1 cellular context compared by ENCODE assay signal in the genomic region with DNA sequence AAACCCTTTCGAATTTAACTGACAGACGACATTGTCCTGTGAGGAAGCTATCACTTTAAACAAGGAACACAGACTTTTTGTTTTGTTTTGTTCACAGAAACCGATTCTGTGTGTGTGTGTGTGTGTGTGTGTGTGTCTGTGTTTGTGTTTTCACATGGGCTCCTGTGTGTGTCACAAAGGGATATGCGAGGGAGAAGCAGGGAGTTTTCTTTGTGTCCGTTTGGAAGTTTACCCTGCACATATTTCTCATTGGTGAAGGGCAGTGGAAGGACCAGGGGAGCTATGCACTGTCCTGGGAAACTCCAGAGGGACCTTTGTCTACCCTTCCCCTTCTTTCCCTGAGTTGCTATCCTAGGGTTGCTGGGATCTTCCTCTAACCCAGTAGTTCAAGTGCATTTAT.
TF ChIP-seq lines count a peak whose summit lies in the region.

No MANE protein-coding gene starts in this region.

TF ChIP-seq in HEK293, 187 proteins besides CTCF, POLR2A, EP300 and RAD21 (continued from another document):
- peak; percentile 69 for TF ChIP-seq ZNF16 (tag by site-specific recombination; IDR thresholded peaks at IDR 0.05; ENCODE audit: low read depth)
- no peak for TF ChIP-seq ZNF626 (tag by site-specific recombination; IDR thresholded peaks at IDR 0.05)
- TF ChIP-seq ZNF366 (tag by site-specific recombination; conservative IDR thresholded peaks at IDR 0.05), result 0 out of 2 replicates have a peak, but pooled peaks have one; percentile 26
- TF ChIP-seq, protein P1, sequence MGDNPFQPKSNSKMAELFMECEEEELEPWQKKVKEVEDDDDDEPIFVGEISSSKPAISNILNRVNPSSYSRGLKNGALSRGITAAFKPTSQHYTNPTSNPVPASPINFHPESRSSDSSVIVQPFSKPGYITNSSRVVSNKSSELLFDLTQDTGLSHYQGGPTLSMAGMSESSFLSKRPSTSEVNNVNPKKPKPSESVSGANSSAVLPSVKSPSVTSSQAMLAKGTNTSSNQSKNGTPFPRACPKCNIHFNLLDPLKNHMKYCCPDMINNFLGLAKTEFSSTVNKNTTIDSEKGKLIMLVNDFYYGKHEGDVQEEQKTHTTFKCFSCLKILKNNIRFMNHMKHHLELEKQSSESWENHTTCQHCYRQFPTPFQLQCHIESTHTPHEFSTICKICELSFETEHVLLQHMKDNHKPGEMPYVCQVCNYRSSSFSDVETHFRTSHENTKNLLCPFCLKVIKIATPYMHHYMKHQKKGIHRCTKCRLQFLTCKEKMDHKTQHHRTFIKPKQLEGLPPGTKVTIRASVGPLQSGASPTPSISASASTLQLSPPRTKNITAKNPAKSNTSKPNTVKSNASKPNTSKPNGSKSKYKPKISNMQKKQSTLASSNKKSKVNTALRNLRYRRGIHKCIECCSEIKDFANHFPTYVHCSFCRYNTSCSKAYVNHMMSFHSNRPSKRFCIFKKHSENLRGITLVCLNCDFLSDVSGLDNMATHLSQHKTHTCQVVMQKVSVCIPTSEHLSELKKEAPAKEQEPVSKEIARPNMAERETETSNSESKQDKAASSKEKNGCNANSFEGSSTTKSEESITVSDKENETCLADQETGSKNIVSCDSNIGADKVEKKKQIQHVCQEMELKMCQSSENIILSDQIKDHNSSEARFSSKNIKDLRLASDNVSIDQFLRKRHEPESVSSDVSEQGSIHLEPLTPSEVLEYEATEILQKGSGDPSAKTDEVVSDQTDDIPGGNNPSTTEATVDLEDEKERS (tag by site-specific recombination; IDR thresholded peaks at IDR 0.05), result no peak
- TF ChIP-seq ZBTB48 (tag by site-specific recombination; IDR thresholded peaks at IDR 0.05), result peak; percentile 64
- TF ChIP-seq ZNF830 (tag by site-specific recombination; IDR thresholded peaks at IDR 0.05; ENCODE audit: low read depth), result no peak
- TF ChIP-seq ZNF350 (tag by site-specific recombination; IDR thresholded peaks at IDR 0.05), result no peak
- TF ChIP-seq ZNF707 (tag by site-specific recombination; IDR thresholded peaks at IDR 0.05), result no peak
- TF ChIP-seq RBAK (tag by site-specific recombination; IDR thresholded peaks at IDR 0.05), result no peak
- TF ChIP-seq, protein P2, sequence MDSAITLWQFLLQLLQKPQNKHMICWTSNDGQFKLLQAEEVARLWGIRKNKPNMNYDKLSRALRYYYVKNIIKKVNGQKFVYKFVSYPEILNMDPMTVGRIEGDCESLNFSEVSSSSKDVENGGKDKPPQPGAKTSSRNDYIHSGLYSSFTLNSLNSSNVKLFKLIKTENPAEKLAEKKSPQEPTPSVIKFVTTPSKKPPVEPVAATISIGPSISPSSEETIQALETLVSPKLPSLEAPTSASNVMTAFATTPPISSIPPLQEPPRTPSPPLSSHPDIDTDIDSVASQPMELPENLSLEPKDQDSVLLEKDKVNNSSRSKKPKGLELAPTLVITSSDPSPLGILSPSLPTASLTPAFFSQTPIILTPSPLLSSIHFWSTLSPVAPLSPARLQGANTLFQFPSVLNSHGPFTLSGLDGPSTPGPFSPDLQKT (IDR thresholded peaks at IDR 0.05; ENCODE audit: borderline replicate concordance, low read depth, low read length), result no peak
- TF ChIP-seq, protein P3, sequence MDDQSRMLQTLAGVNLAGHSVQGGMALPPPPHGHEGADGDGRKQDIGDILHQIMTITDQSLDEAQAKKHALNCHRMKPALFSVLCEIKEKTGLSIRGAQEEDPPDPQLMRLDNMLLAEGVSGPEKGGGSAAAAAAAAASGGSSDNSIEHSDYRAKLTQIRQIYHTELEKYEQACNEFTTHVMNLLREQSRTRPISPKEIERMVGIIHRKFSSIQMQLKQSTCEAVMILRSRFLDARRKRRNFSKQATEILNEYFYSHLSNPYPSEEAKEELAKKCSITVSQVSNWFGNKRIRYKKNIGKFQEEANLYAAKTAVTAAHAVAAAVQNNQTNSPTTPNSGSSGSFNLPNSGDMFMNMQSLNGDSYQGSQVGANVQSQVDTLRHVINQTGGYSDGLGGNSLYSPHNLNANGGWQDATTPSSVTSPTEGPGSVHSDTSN (CRISPR knock-in tag; IDR thresholded peaks at IDR 0.05), result no peak
- TF ChIP-seq, protein P4, sequence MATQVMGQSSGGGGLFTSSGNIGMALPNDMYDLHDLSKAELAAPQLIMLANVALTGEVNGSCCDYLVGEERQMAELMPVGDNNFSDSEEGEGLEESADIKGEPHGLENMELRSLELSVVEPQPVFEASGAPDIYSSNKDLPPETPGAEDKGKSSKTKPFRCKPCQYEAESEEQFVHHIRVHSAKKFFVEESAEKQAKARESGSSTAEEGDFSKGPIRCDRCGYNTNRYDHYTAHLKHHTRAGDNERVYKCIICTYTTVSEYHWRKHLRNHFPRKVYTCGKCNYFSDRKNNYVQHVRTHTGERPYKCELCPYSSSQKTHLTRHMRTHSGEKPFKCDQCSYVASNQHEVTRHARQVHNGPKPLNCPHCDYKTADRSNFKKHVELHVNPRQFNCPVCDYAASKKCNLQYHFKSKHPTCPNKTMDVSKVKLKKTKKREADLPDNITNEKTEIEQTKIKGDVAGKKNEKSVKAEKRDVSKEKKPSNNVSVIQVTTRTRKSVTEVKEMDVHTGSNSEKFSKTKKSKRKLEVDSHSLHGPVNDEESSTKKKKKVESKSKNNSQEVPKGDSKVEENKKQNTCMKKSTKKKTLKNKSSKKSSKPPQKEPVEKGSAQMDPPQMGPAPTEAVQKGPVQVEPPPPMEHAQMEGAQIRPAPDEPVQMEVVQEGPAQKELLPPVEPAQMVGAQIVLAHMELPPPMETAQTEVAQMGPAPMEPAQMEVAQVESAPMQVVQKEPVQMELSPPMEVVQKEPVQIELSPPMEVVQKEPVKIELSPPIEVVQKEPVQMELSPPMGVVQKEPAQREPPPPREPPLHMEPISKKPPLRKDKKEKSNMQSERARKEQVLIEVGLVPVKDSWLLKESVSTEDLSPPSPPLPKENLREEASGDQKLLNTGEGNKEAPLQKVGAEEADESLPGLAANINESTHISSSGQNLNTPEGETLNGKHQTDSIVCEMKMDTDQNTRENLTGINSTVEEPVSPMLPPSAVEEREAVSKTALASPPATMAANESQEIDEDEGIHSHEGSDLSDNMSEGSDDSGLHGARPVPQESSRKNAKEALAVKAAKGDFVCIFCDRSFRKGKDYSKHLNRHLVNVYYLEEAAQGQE (tag by site-specific recombination; IDR thresholded peaks at IDR 0.05), result no peak
- TF ChIP-seq, protein P5, sequence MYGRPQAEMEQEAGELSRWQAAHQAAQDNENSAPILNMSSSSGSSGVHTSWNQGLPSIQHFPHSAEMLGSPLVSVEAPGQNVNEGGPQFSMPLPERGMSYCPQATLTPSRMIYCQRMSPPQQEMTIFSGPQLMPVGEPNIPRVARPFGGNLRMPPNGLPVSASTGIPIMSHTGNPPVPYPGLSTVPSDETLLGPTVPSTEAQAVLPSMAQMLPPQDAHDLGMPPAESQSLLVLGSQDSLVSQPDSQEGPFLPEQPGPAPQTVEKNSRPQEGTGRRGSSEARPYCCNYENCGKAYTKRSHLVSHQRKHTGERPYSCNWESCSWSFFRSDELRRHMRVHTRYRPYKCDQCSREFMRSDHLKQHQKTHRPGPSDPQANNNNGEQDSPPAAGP (tag by site-specific recombination; IDR thresholded peaks at IDR 0.05), result 0 out of 2 replicates have a peak, but pooled peaks have one; percentile 19
- TF ChIP-seq ZFP69B (tag by site-specific recombination; IDR thresholded peaks at IDR 0.05), result peak; percentile 48
- TF ChIP-seq, protein P6, sequence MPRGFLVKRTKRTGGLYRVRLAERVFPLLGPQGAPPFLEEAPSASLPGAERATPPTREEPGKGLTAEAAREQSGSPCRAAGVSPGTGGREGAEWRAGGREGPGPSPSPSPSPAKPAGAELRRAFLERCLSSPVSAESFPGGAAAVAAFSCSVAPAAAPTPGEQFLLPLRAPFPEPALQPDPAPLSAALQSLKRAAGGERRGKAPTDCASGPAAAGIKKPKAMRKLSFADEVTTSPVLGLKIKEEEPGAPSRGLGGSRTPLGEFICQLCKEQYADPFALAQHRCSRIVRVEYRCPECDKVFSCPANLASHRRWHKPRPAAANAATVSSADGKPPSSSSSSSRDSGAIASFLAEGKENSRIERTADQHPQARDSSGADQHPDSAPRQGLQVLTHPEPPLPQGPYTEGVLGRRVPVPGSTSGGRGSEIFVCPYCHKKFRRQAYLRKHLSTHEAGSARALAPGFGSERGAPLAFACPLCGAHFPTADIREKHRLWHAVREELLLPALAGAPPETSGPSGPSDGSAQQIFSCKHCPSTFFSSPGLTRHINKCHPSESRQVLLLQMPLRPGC (tag by site-specific recombination; IDR thresholded peaks at IDR 0.05), result no peak
- no peak for TF ChIP-seq ZNF677 (tag by site-specific recombination; IDR thresholded peaks at IDR 0.05)
- TF ChIP-seq ZNF138 (tag by site-specific recombination; IDR thresholded peaks at IDR 0.05; ENCODE audit: borderline replicate concordance), result no peak
- TF ChIP-seq ZNF223 (tag by site-specific recombination; IDR thresholded peaks at IDR 0.05), result no peak
- TF ChIP-seq, protein P7, sequence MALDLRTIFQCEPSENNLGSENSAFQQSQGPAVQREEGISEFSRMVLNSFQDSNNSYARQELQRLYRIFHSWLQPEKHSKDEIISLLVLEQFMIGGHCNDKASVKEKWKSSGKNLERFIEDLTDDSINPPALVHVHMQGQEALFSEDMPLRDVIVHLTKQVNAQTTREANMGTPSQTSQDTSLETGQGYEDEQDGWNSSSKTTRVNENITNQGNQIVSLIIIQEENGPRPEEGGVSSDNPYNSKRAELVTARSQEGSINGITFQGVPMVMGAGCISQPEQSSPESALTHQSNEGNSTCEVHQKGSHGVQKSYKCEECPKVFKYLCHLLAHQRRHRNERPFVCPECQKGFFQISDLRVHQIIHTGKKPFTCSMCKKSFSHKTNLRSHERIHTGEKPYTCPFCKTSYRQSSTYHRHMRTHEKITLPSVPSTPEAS (tag by site-specific recombination; IDR thresholded peaks at IDR 0.05), result peak; percentile 72
- no peak for TF ChIP-seq SCRT2 (tag by site-specific recombination; IDR thresholded peaks at IDR 0.05)
- TF ChIP-seq ZNF23 (tag by site-specific recombination; IDR thresholded peaks at IDR 0.05; ENCODE audit: borderline replicate concordance), result no peak
- TF ChIP-seq, protein P8, sequence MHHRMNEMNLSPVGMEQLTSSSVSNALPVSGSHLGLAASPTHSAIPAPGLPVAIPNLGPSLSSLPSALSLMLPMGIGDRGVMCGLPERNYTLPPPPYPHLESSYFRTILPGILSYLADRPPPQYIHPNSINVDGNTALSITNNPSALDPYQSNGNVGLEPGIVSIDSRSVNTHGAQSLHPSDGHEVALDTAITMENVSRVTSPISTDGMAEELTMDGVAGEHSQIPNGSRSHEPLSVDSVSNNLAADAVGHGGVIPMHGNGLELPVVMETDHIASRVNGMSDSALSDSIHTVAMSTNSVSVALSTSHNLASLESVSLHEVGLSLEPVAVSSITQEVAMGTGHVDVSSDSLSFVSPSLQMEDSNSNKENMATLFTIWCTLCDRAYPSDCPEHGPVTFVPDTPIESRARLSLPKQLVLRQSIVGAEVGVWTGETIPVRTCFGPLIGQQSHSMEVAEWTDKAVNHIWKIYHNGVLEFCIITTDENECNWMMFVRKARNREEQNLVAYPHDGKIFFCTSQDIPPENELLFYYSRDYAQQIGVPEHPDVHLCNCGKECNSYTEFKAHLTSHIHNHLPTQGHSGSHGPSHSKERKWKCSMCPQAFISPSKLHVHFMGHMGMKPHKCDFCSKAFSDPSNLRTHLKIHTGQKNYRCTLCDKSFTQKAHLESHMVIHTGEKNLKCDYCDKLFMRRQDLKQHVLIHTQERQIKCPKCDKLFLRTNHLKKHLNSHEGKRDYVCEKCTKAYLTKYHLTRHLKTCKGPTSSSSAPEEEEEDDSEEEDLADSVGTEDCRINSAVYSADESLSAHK (tag by site-specific recombination; IDR thresholded peaks at IDR 0.05), result no peak
- no peak for TF ChIP-seq ZNF354C (tag by site-specific recombination; IDR thresholded peaks at IDR 0.05; ENCODE audit: borderline replicate concordance, low read depth)
- no peak for TF ChIP-seq ZNF571 (tag by site-specific recombination; IDR thresholded peaks at IDR 0.05)
- TF ChIP-seq ZNF335 (tag by site-specific recombination; conservative IDR thresholded peaks at IDR 0.05), result peak; percentile 38; the same call in 1 of the 2 replicates
